ENCODE assay signal across 2 cellular contexts in genomic region chr14:100076133-100076532, GRCh38.
TF ChIP-seq lines count a peak whose summit lies in the region.

No MANE protein-coding gene starts in this region.

TF ChIP-seq in GM12878, 131 proteins besides CTCF, POLR2A, EP300 and RAD21 (continued from another document):
- TF ChIP-seq IKZF1 (conservative IDR thresholded peaks at IDR 0.05) (0 out of 2 replicates have a peak, but pooled peaks have one; percentile 40), CEBPB (IDR thresholded peaks at IDR 0.05; ENCODE audit: borderline replicate concordance in 1 of 2, low read depth in 2 of 2, low read length in 2 of 2) (no peak), GATAD2B (conservative IDR thresholded peaks at IDR 0.05; ENCODE audit: low read depth) (no peak), MTA2 (IDR thresholded peaks at IDR 0.05; ENCODE audit: low read depth) (peak; percentile 23; the same call in 1 of the 2 replicates), SPI1 (IDR thresholded peaks at IDR 0.05; ENCODE audit: borderline replicate concordance, insufficient read depth, low read depth, low read length) (peak; percentile 35; the same call in 1 of the 2 replicates)

TF ChIP-seq in HepG2, 621 proteins besides CTCF, POLR2A, EP300 and RAD21 (continued from another document):
- TF ChIP-seq CSRNP1 (CRISPR knock-in tag; IDR thresholded peaks at IDR 0.05) (no peak), ZNF318 (CRISPR knock-in tag; IDR thresholded peaks at IDR 0.05) (no peak), DDIT3 (CRISPR knock-in tag; IDR thresholded peaks at IDR 0.05) (no peak), SNRNP70 (IDR thresholded peaks at IDR 0.05; ENCODE audit: low read depth, low read length) (no peak), NFYB (CRISPR knock-in tag; IDR thresholded peaks at IDR 0.05) (no peak), KDM6A (CRISPR knock-in tag; IDR thresholded peaks at IDR 0.05; ENCODE audit: low read depth) (no peak), PHF21A (CRISPR knock-in tag; IDR thresholded peaks at IDR 0.05) (no peak), ZNF225 (CRISPR knock-in tag; IDR thresholded peaks at IDR 0.05) (no peak), STAT5B (CRISPR knock-in tag; IDR thresholded peaks at IDR 0.05) (no peak)
